12 cellular contexts compared by ENCODE assay signal in genomic region chr16:56970934-56971767, GRCh38. TPM values are rescaled to one million over a fixed set of nuclear protein-coding genes. Genes with fewer than 3 reads are reported as not detected.
DNase-seq lines count a peak whose midpoint lies in the region; ATAC-seq, FAIRE-seq and TF ChIP-seq lines count a peak whose summit lies in the region.
"Had no signal": no experiment of that assay in that cellular context is flagged by ENCODE, and none has a peak within 500 bp of the region (broad histone marks: within the 10 kb centered on the region; RNA-seq: fewer than 3 reads in every experiment).

No MANE protein-coding gene starts in this region.

- H3K4me2 ChIP-seq in HepG2 (ENCODE audit: low read depth, low read length), result no peak overlapping the region; the same call in 1 of the 2 replicates

- 41% methylated on average over 8 of the region's 8 CpGs for WGBS in HepG2 (ENCODE audit: low lambda C conversion rate)

- TF ChIP-seq POLR2A in GM18505 (IDR thresholded peaks at IDR 0.05; ENCODE audit: borderline replicate concordance, extremely low read depth, insufficient read depth, insufficient read length) (no peak), HepG2 (IDR thresholded peaks at IDR 0.05; ENCODE audit: insufficient read depth in 1 of 2, low read depth in 2 of 2, low read length in 2 of 2) (no peak)

- H3K9me3 ChIP-seq in HepG2 (ENCODE audit: low read length), result no peaks in the 10 kb centered on the region
- H3K9me3 ChIP-seq: right lobe of liver, tibial nerve had no signal

- no peak overlapping the region for H3K4me3 ChIP-seq in HepG2 (replicated peaks in 1 of 3; ENCODE audit: insufficient read depth in 1 of 3, low read depth in 2 of 3, low read length in 3 of 3)
- no peak overlapping the region for H3K4me3 ChIP-seq in coronary artery
- H3K4me3 ChIP-seq: right lobe of liver, tibial nerve had no signal

- H3K79me2 ChIP-seq in HepG2 (ENCODE audit: insufficient read depth, low read length), result no peaks in the 10 kb centered on the region

- POLR2A ChIA-PET in HepG2 (lab: Yijun Ruan, JAX), result interaction anchor here (1.0 to 1.5 kb wide), 2 partner anchors 11 to 40 kb away, joined by 3 read pairs; no protein-coding TSS in a partner anchor

- in situ Hi-C loops in HepG2 (cut with HindIII; ENCODE audit: extremely low pct_ligation_motif_present, low pct_unique_long_range_greater_than_20kb), result no loop called here

- CTCF ChIA-PET in HepG2 (lab: Yijun Ruan, JAX; ENCODE audit: low intra/inter-chr PET ratio, low total read pairs), result no interaction called here
- CTCF ChIA-PET in Calu3 (lab: Charles Lee), result no interaction called here

- intact Hi-C loops in HepG2 (cut with micrococcal nuclease; ENCODE audit: unreplicated experiment), result no loop called here
- intact Hi-C loops in Calu3 (cut with micrococcal nuclease; ENCODE audit: unreplicated experiment), result no loop called here

- no peak for DNase-seq in HepG2 (ENCODE audit: low spot score)
- no peak for DNase-seq in coronary artery (ENCODE audit: low spot score)
- no peak for DNase-seq in Calu3
- DNase-seq in activated T-cell treated with anti-CD3 and anti-CD28 coated beads, Interleukin-2, amount 50 U/mL, for 72 hours, result no peak
- no peak for DNase-seq in DMS153 (lab: John Stamatoyannopoulos, UW)
- DNase-seq: NCI-H2107, right lobe of liver had no signal

- no peak overlapping the region for H3K27ac Mint-ChIP-seq in Calu3 (ENCODE audit: unreplicated experiment)
- H3K27ac Mint-ChIP-seq in activated T-cell treated with anti-CD3 and anti-CD28 coated beads, Interleukin-2, amount 50 U/mL, for 72 hours, result no peak overlapping the region

- no peak overlapping the region for H2AFZ ChIP-seq in HepG2 (ENCODE audit: low read length)

- no peaks in the 10 kb centered on the region for H3K4me1 Mint-ChIP-seq in Calu3 (ENCODE audit: low read depth, unreplicated experiment)
- H3K4me1 Mint-ChIP-seq in activated T-cell treated with anti-CD3 and anti-CD28 coated beads, Interleukin-2, amount 50 U/mL, for 72 hours (ENCODE audit: low read depth), result peaks cover 28% of the 10 kb centered on the region

- no peaks in the 10 kb centered on the region for H3K9me3 Mint-ChIP-seq in Calu3 (ENCODE audit: low read depth, unreplicated experiment)
- no peaks in the 10 kb centered on the region for H3K9me3 Mint-ChIP-seq in activated T-cell treated with anti-CD3 and anti-CD28 coated beads, Interleukin-2, amount 50 U/mL, for 72 hours

- H3K36me3 ChIP-seq in HepG2 (replicated peaks in 1 of 2; ENCODE audit: control insufficient read depth in 1 of 2, insufficient read depth in 2 of 2, low read length in 2 of 2), result no peaks in the 10 kb centered on the region
- H3K36me3 ChIP-seq: right lobe of liver, tibial nerve had no signal

- H3K4me3 Mint-ChIP-seq in Calu3 (ENCODE audit: low read depth, unreplicated experiment), result no peak overlapping the region
- no peak overlapping the region for H3K4me3 Mint-ChIP-seq in activated T-cell treated with anti-CD3 and anti-CD28 coated beads, Interleukin-2, amount 50 U/mL, for 72 hours

- H3K36me3 Mint-ChIP-seq in Calu3 (ENCODE audit: insufficient read depth, unreplicated experiment), result no peaks in the 10 kb centered on the region
- H3K36me3 Mint-ChIP-seq in activated T-cell treated with anti-CD3 and anti-CD28 coated beads, Interleukin-2, amount 50 U/mL, for 72 hours (ENCODE audit: insufficient read depth in 2 of 2), result no peaks in the 10 kb centered on the region

- peak; percentile 81 for ATAC-seq in GM18505 (IDR thresholded peaks at IDR 0.05; ENCODE audit: unreplicated experiment)
- peak; percentile 72 for ATAC-seq in GM21576 (IDR thresholded peaks at IDR 0.05; ENCODE audit: unreplicated experiment)
- peak; percentile 82 for ATAC-seq in HG03460 (IDR thresholded peaks at IDR 0.05; ENCODE audit: unreplicated experiment)
- no peak for ATAC-seq in HepG2
- ATAC-seq in activated T-cell treated with anti-CD3 and anti-CD28 coated beads, Interleukin-2, amount 50 U/mL, for 72 hours (replicated peaks in 1 of 2), result no peak

- no peak for TF ChIP-seq RAD21 in HepG2 (CRISPR knock-in tag; IDR thresholded peaks at IDR 0.05)

- no peak overlapping the region for H3K9ac ChIP-seq in HepG2 (ENCODE audit: insufficient read depth, low read depth, low read length)

- no peak for FAIRE-seq in HepG2 (lab: Jason Lieb, UNC)

- H3K27ac ChIP-seq in HepG2 (ENCODE audit: extremely low read length, insufficient read depth, low read length), result no peak overlapping the region
- no peak overlapping the region for H3K27ac ChIP-seq in coronary artery
- H3K27ac ChIP-seq: right lobe of liver, tibial nerve, VCaP had no signal

- H4K20me1 ChIP-seq in HepG2 (ENCODE audit: insufficient read depth, low read length), result no peaks in the 10 kb centered on the region

- peaks cover 58% of the 10 kb centered on the region for H3K4me1 ChIP-seq in HepG2 (ENCODE audit: insufficient read depth, low read length)

- TF ChIP-seq EP300 in HepG2 (IDR thresholded peaks at IDR 0.05; ENCODE audit: low read depth in 2 of 2, low read length in 2 of 2) (no peak), HepG2 (CRISPR knock-in tag; IDR thresholded peaks at IDR 0.05; ENCODE audit: borderline replicate concordance) (no peak)

- H3K27me3 ChIP-seq in HepG2 (ENCODE audit: control insufficient read depth in 1 of 2, insufficient read depth in 2 of 2, low read length in 2 of 2), result peaks cover 0 to 15% of the 10 kb centered on the region in 2 experiments; a peak in 1 of 5 replicates
- H3K27me3 ChIP-seq: right lobe of liver, tibial nerve had no signal

- H3K27me3 Mint-ChIP-seq in Calu3 (ENCODE audit: unreplicated experiment), result peaks cover 61% of the 10 kb centered on the region
- no peaks in the 10 kb centered on the region for H3K27me3 Mint-ChIP-seq in activated T-cell treated with anti-CD3 and anti-CD28 coated beads, Interleukin-2, amount 50 U/mL, for 72 hours (ENCODE audit: low read depth)

- no peak for TF ChIP-seq CTCF in HepG2 (CRISPR knock-in tag; IDR thresholded peaks at IDR 0.05)
- TF ChIP-seq CTCF in coronary artery (IDR thresholded peaks at IDR 0.05), result no peak
- no peak for TF ChIP-seq CTCF in Calu3 (IDR thresholded peaks at IDR 0.05; ENCODE audit: unreplicated experiment)

- BruUV-seq in HepG2 (replicated peaks; lab: Mats Ljungman, UMichigan), result no TSS peak
- BruUV-seq in Calu3 (replicated peaks; lab: Mats Ljungman, UMichigan), result no TSS peak

RNA-seq across cellular contexts. Expression of gene CETP, which starts 9.4 kb away (rescaled TPM):
- total RNA-seq in HepG2 (2016; rRNA removed; fragmentation: Illumina TruSeq; extraction: Trizol) (0.31 TPM in 1 of 2 replicates, not detected in the other), Calu3 (2022) (not detected in 2 replicates)
- total RNA-seq in HepG2 (2016; cell fraction: cytosol; rRNA removed; fragmentation: Illumina TruSeq; extraction: Trizol; ENCODE audit: low read depth), result not detected in 2 replicates
- total RNA-seq in HepG2 (2016; cell fraction: insoluble cytoplasmic fraction; rRNA removed; fragmentation: Illumina TruSeq; extraction: Trizol), result 0.17 TPM in 1 of 2 replicates, not detected in the other
- 0.14 and 0.25 TPM in 2 replicates for total RNA-seq in HepG2 (2016; cell fraction: membrane; rRNA removed; fragmentation: Illumina TruSeq; extraction: Trizol)
- total RNA-seq in HepG2 (2016; cell fraction: nucleus; rRNA removed; fragmentation: Illumina TruSeq; extraction: Trizol), result 0.28 TPM in 2 replicates
- 9.8 and 15.7 TPM in 2 replicates for polyA plus RNA-seq in HepG2 (2011; rRNA removed)
- polyA plus RNA-seq in HepG2 (2011; cell fraction: cytosol; rRNA removed), result 7.5 and 11.8 TPM in 2 replicates
- 8.6 and 9.0 TPM in 2 replicates for polyA plus RNA-seq in HepG2 (2011; cell fraction: nucleus; rRNA removed)
- 1.5 and 3.1 TPM in 2 replicates for polyA plus RNA-seq in HepG2 (2012)
- polyA plus RNA-seq in HepG2 (2016; cell fraction: cytosol; fragmentation: Illumina TruSeq; extraction: Trizol; ENCODE audit: low read depth), result 0.25 and 0.33 TPM in 2 replicates
- 0.32 and 0.36 TPM in 2 replicates for polyA plus RNA-seq in HepG2 (2016; cell fraction: insoluble cytoplasmic fraction; fragmentation: Illumina TruSeq; extraction: Trizol; ENCODE audit: low read depth)
- 0.11 and 0.17 TPM in 2 replicates for polyA plus RNA-seq in HepG2 (2016; cell fraction: membrane; fragmentation: Illumina TruSeq; extraction: Trizol; ENCODE audit: low read depth)
- polyA plus RNA-seq in HepG2 (2016; cell fraction: nucleus; fragmentation: Illumina TruSeq; extraction: Trizol; ENCODE audit: insufficient read depth, low read depth), result 0.56 and 0.62 TPM in 2 replicates
- 0.07 and 7.1 TPM in 2 replicates for polyA minus RNA-seq in HepG2 (2011; rRNA and poly(A)+ RNA removed; ENCODE audit: low replicate concordance)
- 2.1 and 4.2 TPM in 2 replicates for polyA minus RNA-seq in HepG2 (2011; cell fraction: cytosol; rRNA and poly(A)+ RNA removed)
- 1.5 and 2.5 TPM in 2 replicates for polyA minus RNA-seq in HepG2 (2011; cell fraction: nucleus; rRNA and poly(A)+ RNA removed)
- under 1 TPM in 1 of 2 donors, not detected in 1; 0.36 TPM for total RNA-seq in activated T-cell treated with anti-CD3 and anti-CD28 coated beads, Interleukin-2, amount 50 U/mL, for 72 hours
- total RNA-seq: tibial nerve had no signal

RNA-seq across cellular contexts. Expression of gene NLRC5, which starts 18.2 kb away (rescaled TPM):
- total RNA-seq in HepG2 (2016; rRNA removed; fragmentation: Illumina TruSeq; extraction: Trizol), result 3.1 and 6.3 TPM in 2 replicates
- 1.8 and 4.8 TPM in 2 replicates for total RNA-seq in HepG2 (2016; cell fraction: cytosol; rRNA removed; fragmentation: Illumina TruSeq; extraction: Trizol; ENCODE audit: low read depth)
- 3.7 and 4.8 TPM in 2 replicates for total RNA-seq in HepG2 (2016; cell fraction: insoluble cytoplasmic fraction; rRNA removed; fragmentation: Illumina TruSeq; extraction: Trizol)
- total RNA-seq in HepG2 (2016; cell fraction: membrane; rRNA removed; fragmentation: Illumina TruSeq; extraction: Trizol), result 2.8 and 2.9 TPM in 2 replicates
- 12.6 and 13.0 TPM in 2 replicates for total RNA-seq in HepG2 (2016; cell fraction: nucleus; rRNA removed; fragmentation: Illumina TruSeq; extraction: Trizol)
- 12.7 and 15.7 TPM in 2 replicates for polyA plus RNA-seq in HepG2 (2011; rRNA removed)
- polyA plus RNA-seq in HepG2 (2011; cell fraction: cytosol; rRNA removed), result 4.5 and 4.8 TPM in 2 replicates
- 114 and 130 TPM in 2 replicates for polyA plus RNA-seq in HepG2 (2011; cell fraction: nucleus; rRNA removed)
- 3.8 and 11.3 TPM in 2 replicates for polyA plus RNA-seq in HepG2 (2012)
- polyA plus RNA-seq in HepG2 (2016; cell fraction: cytosol; fragmentation: Illumina TruSeq; extraction: Trizol; ENCODE audit: low read depth), result 0.85 and 0.96 TPM in 2 replicates
- polyA plus RNA-seq in HepG2 (2016; cell fraction: insoluble cytoplasmic fraction; fragmentation: Illumina TruSeq; extraction: Trizol; ENCODE audit: low read depth), result 3.1 and 3.4 TPM in 2 replicates
- polyA plus RNA-seq in HepG2 (2016; cell fraction: membrane; fragmentation: Illumina TruSeq; extraction: Trizol; ENCODE audit: low read depth), result 2.0 and 2.8 TPM in 2 replicates
- polyA plus RNA-seq in HepG2 (2016; cell fraction: nucleus; fragmentation: Illumina TruSeq; extraction: Trizol; ENCODE audit: insufficient read depth, low read depth), result 16.8 and 24.4 TPM in 2 replicates
- polyA minus RNA-seq in HepG2 (2011; rRNA and poly(A)+ RNA removed; ENCODE audit: low replicate concordance), result 21.4 and 102 TPM in 2 replicates
- 4.4 and 4.9 TPM in 2 replicates for polyA minus RNA-seq in HepG2 (2011; cell fraction: cytosol; rRNA and poly(A)+ RNA removed)
- 33.9 and 46.2 TPM in 2 replicates for polyA minus RNA-seq in HepG2 (2011; cell fraction: nucleus; rRNA and poly(A)+ RNA removed)
- 18.0 and 42.3 TPM in 2 replicates for total RNA-seq in Calu3 (2022)
- 100 to 1,000 TPM; 239 to 256 TPM for total RNA-seq in activated T-cell treated with anti-CD3 and anti-CD28 coated beads, Interleukin-2, amount 50 U/mL, for 72 hours

RNA-seq across cellular contexts. Expression of gene HERPUD1, which starts 39.2 kb away (rescaled TPM):
- total RNA-seq in HepG2 (2016; rRNA removed; fragmentation: Illumina TruSeq; extraction: Trizol) (65.3 and 96.2 TPM in 2 replicates), Calu3 (2022) (111 and 116 TPM in 2 replicates)
- total RNA-seq in HepG2 (2016; cell fraction: cytosol; rRNA removed; fragmentation: Illumina TruSeq; extraction: Trizol; ENCODE audit: low read depth), result 30.1 and 30.9 TPM in 2 replicates
- 63.9 and 93.3 TPM in 2 replicates for total RNA-seq in HepG2 (2016; cell fraction: insoluble cytoplasmic fraction; rRNA removed; fragmentation: Illumina TruSeq; extraction: Trizol)
- 64.8 and 86.4 TPM in 2 replicates for total RNA-seq in HepG2 (2016; cell fraction: membrane; rRNA removed; fragmentation: Illumina TruSeq; extraction: Trizol)
- total RNA-seq in HepG2 (2016; cell fraction: nucleus; rRNA removed; fragmentation: Illumina TruSeq; extraction: Trizol), result 133 and 155 TPM in 2 replicates
- polyA plus RNA-seq in HepG2 (2011; rRNA removed), result 311 and 323 TPM in 2 replicates
- polyA plus RNA-seq in HepG2 (2011; cell fraction: cytosol; rRNA removed), result 179 and 230 TPM in 2 replicates
- polyA plus RNA-seq in HepG2 (2011; cell fraction: nucleus; rRNA removed), result 192 and 208 TPM in 2 replicates
- 165 and 190 TPM in 2 replicates for polyA plus RNA-seq in HepG2 (2012)
- polyA plus RNA-seq in HepG2 (2016; cell fraction: cytosol; fragmentation: Illumina TruSeq; extraction: Trizol; ENCODE audit: low read depth), result 33.0 and 44.6 TPM in 2 replicates
- polyA plus RNA-seq in HepG2 (2016; cell fraction: insoluble cytoplasmic fraction; fragmentation: Illumina TruSeq; extraction: Trizol; ENCODE audit: low read depth), result 80.1 and 93.2 TPM in 2 replicates
- polyA plus RNA-seq in HepG2 (2016; cell fraction: membrane; fragmentation: Illumina TruSeq; extraction: Trizol; ENCODE audit: low read depth), result 58.1 and 78.2 TPM in 2 replicates
- 216 and 231 TPM in 2 replicates for polyA plus RNA-seq in HepG2 (2016; cell fraction: nucleus; fragmentation: Illumina TruSeq; extraction: Trizol; ENCODE audit: insufficient read depth, low read depth)
- 206 and 472 TPM in 2 replicates for polyA minus RNA-seq in HepG2 (2011; rRNA and poly(A)+ RNA removed; ENCODE audit: low replicate concordance)
- polyA minus RNA-seq in HepG2 (2011; cell fraction: cytosol; rRNA and poly(A)+ RNA removed), result 126 and 139 TPM in 2 replicates
- 287 and 365 TPM in 2 replicates for polyA minus RNA-seq in HepG2 (2011; cell fraction: nucleus; rRNA and poly(A)+ RNA removed)
- 100 to 1,000 TPM; 350 to 403 TPM for total RNA-seq in activated T-cell treated with anti-CD3 and anti-CD28 coated beads, Interleukin-2, amount 50 U/mL, for 72 hours

Comparison
In these comparisons a context has a peak if more than half of its experiments do, and no peak if none do; other contexts are left out.
1. ATAC-seq: peak in GM18505 (single experiment), GM21576 (single experiment) and HG03460 (single experiment); none in HepG2 (single experiment) and activated T-cell treated with anti-CD3 and anti-CD28 coated beads, Interleukin-2, amount 50 U/mL, for 72 hours (0 of 2).